In the genomic region with DNA sequence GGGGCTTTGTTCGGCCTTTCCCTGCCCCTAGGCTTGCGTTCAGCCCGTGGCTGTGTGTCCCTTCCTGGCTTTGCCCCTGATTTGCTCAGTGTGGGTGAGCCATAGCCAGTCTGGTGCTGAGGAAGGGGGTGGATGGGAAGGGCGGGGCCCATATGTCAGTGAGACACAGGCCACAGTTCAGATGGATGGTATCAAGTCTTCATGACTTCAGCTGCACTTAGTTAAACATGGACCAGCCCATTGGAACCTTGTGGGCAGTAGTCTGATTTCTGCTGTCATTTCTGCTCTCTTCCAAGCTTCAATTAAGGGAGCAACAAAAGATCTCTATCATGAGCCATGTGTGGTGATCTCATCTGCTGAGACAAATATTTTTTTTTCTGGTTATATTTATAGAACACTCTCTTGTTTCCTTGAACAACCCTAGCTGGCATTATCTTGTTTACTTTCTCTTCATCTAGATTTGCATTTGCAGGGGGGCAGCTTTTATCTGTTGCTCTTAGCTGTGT, we compare ENCODE assay signal across 8 cellular contexts. TPM values are rescaled to one million over a fixed set of nuclear protein-coding genes. Genes with fewer than 3 reads are reported as not detected.
DNase-seq lines count a peak whose midpoint lies in the region; ATAC-seq and TF ChIP-seq lines count a peak whose summit lies in the region.

No MANE protein-coding gene starts in this region.

- TF ChIP-seq CTCF in suprapubic skin (IDR thresholded peaks at IDR 0.05): no peak

- H3K27me3 ChIP-seq in suprapubic skin: no peaks in the 10 kb centered on the region

- peak overlapping the region; percentile 80 for H3K27ac ChIP-seq in suprapubic skin

- no peak for TF ChIP-seq POLR2A in suprapubic skin (IDR thresholded peaks at IDR 0.05)

- DNase-seq in AG20443 (ENCODE audit: low spot score) (peak; percentile 81), amniotic epithelial cell (ENCODE audit: low read depth) (peak; percentile 70), inferior parietal cortex (ENCODE audit: extremely low spot score) (peak; percentile 79), suprapubic skin (ENCODE audit: low spot score in 2 of 2) (no peak), activated gamma-delta T cell (lab: John Stamatoyannopoulos, UW) (no peak)
- no peak for DNase-seq in activated CD8-positive, alpha-beta memory T cell treated with anti-CD3 and anti-CD28 coated beads, Interleukin-2, amount 50 U/mL, for 48 hours

- ATAC-seq in HG03280 (IDR thresholded peaks at IDR 0.05; ENCODE audit: unreplicated experiment): peak; percentile 19
- ATAC-seq in HG03196 (IDR thresholded peaks at IDR 0.05; ENCODE audit: unreplicated experiment): no peak

- no peak overlapping the region for H3K4me3 ChIP-seq in suprapubic skin

- H3K36me3 ChIP-seq in suprapubic skin: no peaks in the 10 kb centered on the region

- peaks cover 28% of the 10 kb centered on the region for H3K4me1 ChIP-seq in suprapubic skin

- no peaks in the 10 kb centered on the region for H3K9me3 ChIP-seq in suprapubic skin

- TF ChIP-seq EP300 in suprapubic skin (IDR thresholded peaks at IDR 0.05): no peak

- WGBS in suprapubic skin: 41% methylated on average over 2 of the region's 4 CpGs

RNA-seq across cellular contexts. Expression of gene PEX26, which starts 21.6 kb away (rescaled TPM):
- 10 to 100 TPM; 31.7 to 47.3 (median 39.1) TPM for total RNA-seq in suprapubic skin

RNA-seq across cellular contexts. Expression of gene MICAL3, which starts 31.9 kb away (rescaled TPM):
- 10 to 100 TPM; 30.4 to 57.1 (median 37.7) TPM for total RNA-seq in suprapubic skin

RNA-seq across cellular contexts. Expression of gene TUBA8, which starts 54.4 kb away (rescaled TPM):
- 1 to 10 TPM; 1.7 to 7.1 (median 2.6) TPM for total RNA-seq in suprapubic skin

Comparison
In these comparisons a context has a peak if more than half of its experiments do, and no peak if none do; other contexts are left out.
1. DNase-seq: peak in AG20443 (single experiment), amniotic epithelial cell (single experiment) and inferior parietal cortex (single experiment); none in suprapubic skin (0 of 2), activated gamma-delta T cell (single experiment) and activated CD8-positive, alpha-beta memory T cell treated with anti-CD3 and anti-CD28 coated beads, Interleukin-2, amount 50 U/mL, for 48 hours (single experiment).